Comparison of ENCODE assay signal across 1 cellular context in the genomic region with DNA sequence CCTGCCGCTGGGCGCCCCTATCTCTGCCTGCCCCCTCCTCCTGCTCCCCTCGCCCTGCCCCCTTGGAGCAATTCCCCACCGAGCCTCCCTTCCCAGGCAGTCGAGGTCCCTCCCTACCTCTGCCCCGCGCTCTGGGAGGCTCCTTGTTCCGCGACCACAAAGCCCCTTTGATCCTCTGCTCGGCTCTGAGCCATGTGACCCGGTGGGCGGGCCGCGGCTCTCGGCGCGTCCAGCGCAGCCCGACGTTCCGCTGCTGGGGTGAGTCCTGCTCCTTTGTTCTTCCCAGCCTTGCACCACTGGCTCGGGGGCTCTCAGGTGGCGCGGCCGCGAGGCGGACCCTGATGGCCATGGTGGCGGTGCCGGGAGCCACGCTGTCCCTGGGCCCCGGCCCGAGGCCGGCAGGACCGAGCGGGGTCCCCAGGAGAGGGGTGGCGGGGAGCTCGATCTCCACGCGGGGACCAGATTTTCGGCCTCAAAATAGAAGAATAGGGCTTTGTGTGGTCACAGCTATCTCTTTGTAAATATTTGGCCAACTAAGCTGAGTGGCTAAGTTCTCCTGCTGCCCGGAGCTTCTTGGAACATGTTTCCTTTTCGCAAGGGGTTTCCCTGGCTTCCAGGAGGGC.
TF ChIP-seq lines count a peak whose summit lies in the region.

No MANE protein-coding gene starts in this region.

TF ChIP-seq in HepG2, 621 proteins besides CTCF, POLR2A, EP300 and RAD21 (continued from another document and continues in another):
- TF ChIP-seq MTF1 (CRISPR knock-in tag; IDR thresholded peaks at IDR 0.05) (0 out of 2 replicates have a peak, but pooled peaks have one; percentile 32), MTA1 (CRISPR knock-in tag; IDR thresholded peaks at IDR 0.05; ENCODE audit: borderline replicate concordance) (peak; percentile 84; the same call in 1 of the 2 replicates), CCDC6 (CRISPR knock-in tag; IDR thresholded peaks at IDR 0.05) (no peak; the same call in 1 of the 2 replicates), ZFAT (CRISPR knock-in tag; conservative IDR thresholded peaks at IDR 0.05) (0 out of 2 replicates have a peak, but pooled peaks have one; percentile 52), TOE1 (CRISPR knock-in tag; IDR thresholded peaks at IDR 0.05) (0 out of 2 replicates have a peak, but pooled peaks have one; percentile 50), ARNT2 (CRISPR knock-in tag; IDR thresholded peaks at IDR 0.05; ENCODE audit: low read depth) (peak; percentile 98), ZNF652 (CRISPR knock-in tag; IDR thresholded peaks at IDR 0.05; ENCODE audit: borderline replicate concordance, low read depth) (peak; percentile 25; the same call in 1 of the 2 replicates), TCF7L2 (IDR thresholded peaks at IDR 0.05; ENCODE audit: low read depth, low read length) (no peak), ATF7-NPFF (CRISPR knock-in tag; IDR thresholded peaks at IDR 0.05; ENCODE audit: low read depth) (peak; percentile 92; the same call in 1 of the 2 replicates), SRSF9 (IDR thresholded peaks at IDR 0.05; ENCODE audit: borderline replicate concordance, insufficient read depth, low read depth, low read length, poor library complexity, severe bottlenecking) (no peak), SP1 (IDR thresholded peaks at IDR 0.05) (no peak), SP1 (CRISPR knock-in tag; IDR thresholded peaks at IDR 0.05) (peak; percentile 81), ZFP62 (CRISPR knock-in tag; IDR thresholded peaks at IDR 0.05) (no peak), ZNF224 (CRISPR knock-in tag; IDR thresholded peaks at IDR 0.05) (no peak), WIZ (CRISPR knock-in tag; IDR thresholded peaks at IDR 0.05) (peak; percentile 15; the same call in 1 of the 2 replicates), ZNF33B (CRISPR knock-in tag; IDR thresholded peaks at IDR 0.05) (peak; percentile 89; the same call in 1 of the 2 replicates), ZNF670 (CRISPR knock-in tag; IDR thresholded peaks at IDR 0.05; ENCODE audit: borderline replicate concordance) (no peak), KLF11 (CRISPR knock-in tag; IDR thresholded peaks at IDR 0.05) (peak; percentile 75; the same call in 1 of the 2 replicates)
- TF ChIP-seq, protein P1, sequence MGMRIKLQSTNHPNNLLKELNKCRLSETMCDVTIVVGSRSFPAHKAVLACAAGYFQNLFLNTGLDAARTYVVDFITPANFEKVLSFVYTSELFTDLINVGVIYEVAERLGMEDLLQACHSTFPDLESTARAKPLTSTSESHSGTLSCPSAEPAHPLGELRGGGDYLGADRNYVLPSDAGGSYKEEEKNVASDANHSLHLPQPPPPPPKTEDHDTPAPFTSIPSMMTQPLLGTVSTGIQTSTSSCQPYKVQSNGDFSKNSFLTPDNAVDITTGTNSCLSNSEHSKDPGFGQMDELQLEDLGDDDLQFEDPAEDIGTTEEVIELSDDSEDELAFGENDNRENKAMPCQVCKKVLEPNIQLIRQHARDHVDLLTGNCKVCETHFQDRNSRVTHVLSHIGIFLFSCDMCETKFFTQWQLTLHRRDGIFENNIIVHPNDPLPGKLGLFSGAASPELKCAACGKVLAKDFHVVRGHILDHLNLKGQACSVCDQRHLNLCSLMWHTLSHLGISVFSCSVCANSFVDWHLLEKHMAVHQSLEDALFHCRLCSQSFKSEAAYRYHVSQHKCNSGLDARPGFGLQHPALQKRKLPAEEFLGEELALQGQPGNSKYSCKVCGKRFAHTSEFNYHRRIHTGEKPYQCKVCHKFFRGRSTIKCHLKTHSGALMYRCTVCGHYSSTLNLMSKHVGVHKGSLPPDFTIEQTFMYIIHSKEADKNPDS (CRISPR knock-in tag; IDR thresholded peaks at IDR 0.05) = no peak
- TF ChIP-seq, protein P2, sequence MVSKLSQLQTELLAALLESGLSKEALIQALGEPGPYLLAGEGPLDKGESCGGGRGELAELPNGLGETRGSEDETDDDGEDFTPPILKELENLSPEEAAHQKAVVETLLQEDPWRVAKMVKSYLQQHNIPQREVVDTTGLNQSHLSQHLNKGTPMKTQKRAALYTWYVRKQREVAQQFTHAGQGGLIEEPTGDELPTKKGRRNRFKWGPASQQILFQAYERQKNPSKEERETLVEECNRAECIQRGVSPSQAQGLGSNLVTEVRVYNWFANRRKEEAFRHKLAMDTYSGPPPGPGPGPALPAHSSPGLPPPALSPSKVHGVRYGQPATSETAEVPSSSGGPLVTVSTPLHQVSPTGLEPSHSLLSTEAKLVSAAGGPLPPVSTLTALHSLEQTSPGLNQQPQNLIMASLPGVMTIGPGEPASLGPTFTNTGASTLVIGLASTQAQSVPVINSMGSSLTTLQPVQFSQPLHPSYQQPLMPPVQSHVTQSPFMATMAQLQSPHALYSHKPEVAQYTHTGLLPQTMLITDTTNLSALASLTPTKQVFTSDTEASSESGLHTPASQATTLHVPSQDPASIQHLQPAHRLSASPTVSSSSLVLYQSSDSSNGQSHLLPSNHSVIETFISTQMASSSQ (IDR thresholded peaks at IDR 0.05; ENCODE audit: low read depth) = no peak
- TF ChIP-seq, protein P2 (CRISPR knock-in tag; IDR thresholded peaks at IDR 0.05; ENCODE audit: borderline replicate concordance) = peak; percentile 81
- TF ChIP-seq, protein P3, sequence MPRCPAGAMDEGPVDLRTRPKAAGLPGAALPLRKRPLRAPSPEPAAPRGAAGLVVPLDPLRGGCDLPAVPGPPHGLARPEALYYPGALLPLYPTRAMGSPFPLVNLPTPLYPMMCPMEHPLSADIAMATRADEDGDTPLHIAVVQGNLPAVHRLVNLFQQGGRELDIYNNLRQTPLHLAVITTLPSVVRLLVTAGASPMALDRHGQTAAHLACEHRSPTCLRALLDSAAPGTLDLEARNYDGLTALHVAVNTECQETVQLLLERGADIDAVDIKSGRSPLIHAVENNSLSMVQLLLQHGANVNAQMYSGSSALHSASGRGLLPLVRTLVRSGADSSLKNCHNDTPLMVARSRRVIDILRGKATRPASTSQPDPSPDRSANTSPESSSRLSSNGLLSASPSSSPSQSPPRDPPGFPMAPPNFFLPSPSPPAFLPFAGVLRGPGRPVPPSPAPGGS (CRISPR knock-in tag; IDR thresholded peaks at IDR 0.05) = no peak; the same call in 1 of the 2 replicates
- TF ChIP-seq, protein P4, sequence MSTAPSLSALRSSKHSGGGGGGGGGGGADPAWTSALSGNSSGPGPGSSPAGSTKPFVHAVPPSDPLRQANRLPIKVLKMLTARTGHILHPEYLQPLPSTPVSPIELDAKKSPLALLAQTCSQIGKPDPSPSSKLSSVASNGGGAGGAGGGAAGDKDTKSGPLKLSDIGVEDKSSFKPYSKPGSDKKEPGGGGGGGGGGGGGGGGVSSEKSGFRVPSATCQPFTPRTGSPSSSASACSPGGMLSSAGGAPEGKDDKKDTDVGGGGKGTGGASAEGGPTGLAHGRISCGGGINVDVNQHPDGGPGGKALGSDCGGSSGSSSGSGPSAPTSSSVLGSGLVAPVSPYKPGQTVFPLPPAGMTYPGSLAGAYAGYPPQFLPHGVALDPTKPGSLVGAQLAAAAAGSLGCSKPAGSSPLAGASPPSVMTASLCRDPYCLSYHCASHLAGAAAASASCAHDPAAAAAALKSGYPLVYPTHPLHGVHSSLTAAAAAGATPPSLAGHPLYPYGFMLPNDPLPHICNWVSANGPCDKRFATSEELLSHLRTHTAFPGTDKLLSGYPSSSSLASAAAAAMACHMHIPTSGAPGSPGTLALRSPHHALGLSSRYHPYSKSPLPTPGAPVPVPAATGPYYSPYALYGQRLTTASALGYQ (CRISPR knock-in tag; IDR thresholded peaks at IDR 0.05) = peak; percentile 95
- TF ChIP-seq, protein P5, sequence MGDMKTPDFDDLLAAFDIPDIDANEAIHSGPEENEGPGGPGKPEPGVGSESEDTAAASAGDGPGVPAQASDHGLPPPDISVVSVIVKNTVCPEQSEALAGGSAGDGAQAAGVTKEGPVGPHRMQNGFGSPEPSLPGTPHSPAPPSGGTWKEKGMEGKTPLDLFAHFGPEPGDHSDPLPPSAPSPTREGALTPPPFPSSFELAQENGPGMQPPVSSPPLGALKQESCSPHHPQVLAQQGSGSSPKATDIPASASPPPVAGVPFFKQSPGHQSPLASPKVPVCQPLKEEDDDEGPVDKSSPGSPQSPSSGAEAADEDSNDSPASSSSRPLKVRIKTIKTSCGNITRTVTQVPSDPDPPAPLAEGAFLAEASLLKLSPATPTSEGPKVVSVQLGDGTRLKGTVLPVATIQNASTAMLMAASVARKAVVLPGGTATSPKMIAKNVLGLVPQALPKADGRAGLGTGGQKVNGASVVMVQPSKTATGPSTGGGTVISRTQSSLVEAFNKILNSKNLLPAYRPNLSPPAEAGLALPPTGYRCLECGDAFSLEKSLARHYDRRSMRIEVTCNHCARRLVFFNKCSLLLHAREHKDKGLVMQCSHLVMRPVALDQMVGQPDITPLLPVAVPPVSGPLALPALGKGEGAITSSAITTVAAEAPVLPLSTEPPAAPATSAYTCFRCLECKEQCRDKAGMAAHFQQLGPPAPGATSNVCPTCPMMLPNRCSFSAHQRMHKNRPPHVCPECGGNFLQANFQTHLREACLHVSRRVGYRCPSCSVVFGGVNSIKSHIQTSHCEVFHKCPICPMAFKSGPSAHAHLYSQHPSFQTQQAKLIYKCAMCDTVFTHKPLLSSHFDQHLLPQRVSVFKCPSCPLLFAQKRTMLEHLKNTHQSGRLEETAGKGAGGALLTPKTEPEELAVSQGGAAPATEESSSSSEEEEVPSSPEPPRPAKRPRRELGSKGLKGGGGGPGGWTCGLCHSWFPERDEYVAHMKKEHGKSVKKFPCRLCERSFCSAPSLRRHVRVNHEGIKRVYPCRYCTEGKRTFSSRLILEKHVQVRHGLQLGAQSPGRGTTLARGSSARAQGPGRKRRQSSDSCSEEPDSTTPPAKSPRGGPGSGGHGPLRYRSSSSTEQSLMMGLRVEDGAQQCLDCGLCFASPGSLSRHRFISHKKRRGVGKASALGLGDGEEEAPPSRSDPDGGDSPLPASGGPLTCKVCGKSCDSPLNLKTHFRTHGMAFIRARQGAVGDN (CRISPR knock-in tag; IDR thresholded peaks at IDR 0.05) = peak; percentile 89
- TF ChIP-seq, protein P6, sequence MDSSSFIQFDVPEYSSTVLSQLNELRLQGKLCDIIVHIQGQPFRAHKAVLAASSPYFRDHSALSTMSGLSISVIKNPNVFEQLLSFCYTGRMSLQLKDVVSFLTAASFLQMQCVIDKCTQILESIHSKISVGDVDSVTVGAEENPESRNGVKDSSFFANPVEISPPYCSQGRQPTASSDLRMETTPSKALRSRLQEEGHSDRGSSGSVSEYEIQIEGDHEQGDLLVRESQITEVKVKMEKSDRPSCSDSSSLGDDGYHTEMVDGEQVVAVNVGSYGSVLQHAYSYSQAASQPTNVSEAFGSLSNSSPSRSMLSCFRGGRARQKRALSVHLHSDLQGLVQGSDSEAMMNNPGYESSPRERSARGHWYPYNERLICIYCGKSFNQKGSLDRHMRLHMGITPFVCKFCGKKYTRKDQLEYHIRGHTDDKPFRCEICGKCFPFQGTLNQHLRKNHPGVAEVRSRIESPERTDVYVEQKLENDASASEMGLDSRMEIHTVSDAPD (CRISPR knock-in tag; IDR thresholded peaks at IDR 0.05) = no peak; the same call in 1 of the 2 replicates
- TF ChIP-seq, protein P7, sequence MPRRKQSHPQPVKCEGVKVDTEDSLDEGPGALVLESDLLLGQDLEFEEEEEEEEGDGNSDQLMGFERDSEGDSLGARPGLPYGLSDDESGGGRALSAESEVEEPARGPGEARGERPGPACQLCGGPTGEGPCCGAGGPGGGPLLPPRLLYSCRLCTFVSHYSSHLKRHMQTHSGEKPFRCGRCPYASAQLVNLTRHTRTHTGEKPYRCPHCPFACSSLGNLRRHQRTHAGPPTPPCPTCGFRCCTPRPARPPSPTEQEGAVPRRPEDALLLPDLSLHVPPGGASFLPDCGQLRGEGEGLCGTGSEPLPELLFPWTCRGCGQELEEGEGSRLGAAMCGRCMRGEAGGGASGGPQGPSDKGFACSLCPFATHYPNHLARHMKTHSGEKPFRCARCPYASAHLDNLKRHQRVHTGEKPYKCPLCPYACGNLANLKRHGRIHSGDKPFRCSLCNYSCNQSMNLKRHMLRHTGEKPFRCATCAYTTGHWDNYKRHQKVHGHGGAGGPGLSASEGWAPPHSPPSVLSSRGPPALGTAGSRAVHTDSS (CRISPR knock-in tag; conservative IDR thresholded peaks at IDR 0.05) = no peak
- TF ChIP-seq, protein P8, sequence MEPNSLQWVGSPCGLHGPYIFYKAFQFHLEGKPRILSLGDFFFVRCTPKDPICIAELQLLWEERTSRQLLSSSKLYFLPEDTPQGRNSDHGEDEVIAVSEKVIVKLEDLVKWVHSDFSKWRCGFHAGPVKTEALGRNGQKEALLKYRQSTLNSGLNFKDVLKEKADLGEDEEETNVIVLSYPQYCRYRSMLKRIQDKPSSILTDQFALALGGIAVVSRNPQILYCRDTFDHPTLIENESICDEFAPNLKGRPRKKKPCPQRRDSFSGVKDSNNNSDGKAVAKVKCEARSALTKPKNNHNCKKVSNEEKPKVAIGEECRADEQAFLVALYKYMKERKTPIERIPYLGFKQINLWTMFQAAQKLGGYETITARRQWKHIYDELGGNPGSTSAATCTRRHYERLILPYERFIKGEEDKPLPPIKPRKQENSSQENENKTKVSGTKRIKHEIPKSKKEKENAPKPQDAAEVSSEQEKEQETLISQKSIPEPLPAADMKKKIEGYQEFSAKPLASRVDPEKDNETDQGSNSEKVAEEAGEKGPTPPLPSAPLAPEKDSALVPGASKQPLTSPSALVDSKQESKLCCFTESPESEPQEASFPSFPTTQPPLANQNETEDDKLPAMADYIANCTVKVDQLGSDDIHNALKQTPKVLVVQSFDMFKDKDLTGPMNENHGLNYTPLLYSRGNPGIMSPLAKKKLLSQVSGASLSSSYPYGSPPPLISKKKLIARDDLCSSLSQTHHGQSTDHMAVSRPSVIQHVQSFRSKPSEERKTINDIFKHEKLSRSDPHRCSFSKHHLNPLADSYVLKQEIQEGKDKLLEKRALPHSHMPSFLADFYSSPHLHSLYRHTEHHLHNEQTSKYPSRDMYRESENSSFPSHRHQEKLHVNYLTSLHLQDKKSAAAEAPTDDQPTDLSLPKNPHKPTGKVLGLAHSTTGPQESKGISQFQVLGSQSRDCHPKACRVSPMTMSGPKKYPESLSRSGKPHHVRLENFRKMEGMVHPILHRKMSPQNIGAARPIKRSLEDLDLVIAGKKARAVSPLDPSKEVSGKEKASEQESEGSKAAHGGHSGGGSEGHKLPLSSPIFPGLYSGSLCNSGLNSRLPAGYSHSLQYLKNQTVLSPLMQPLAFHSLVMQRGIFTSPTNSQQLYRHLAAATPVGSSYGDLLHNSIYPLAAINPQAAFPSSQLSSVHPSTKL (CRISPR knock-in tag; IDR thresholded peaks at IDR 0.05) = peak; percentile 69
- TF ChIP-seq, protein P9, sequence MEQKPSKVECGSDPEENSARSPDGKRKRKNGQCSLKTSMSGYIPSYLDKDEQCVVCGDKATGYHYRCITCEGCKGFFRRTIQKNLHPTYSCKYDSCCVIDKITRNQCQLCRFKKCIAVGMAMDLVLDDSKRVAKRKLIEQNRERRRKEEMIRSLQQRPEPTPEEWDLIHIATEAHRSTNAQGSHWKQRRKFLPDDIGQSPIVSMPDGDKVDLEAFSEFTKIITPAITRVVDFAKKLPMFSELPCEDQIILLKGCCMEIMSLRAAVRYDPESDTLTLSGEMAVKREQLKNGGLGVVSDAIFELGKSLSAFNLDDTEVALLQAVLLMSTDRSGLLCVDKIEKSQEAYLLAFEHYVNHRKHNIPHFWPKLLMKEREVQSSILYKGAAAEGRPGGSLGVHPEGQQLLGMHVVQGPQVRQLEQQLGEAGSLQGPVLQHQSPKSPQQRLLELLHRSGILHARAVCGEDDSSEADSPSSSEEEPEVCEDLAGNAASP (CRISPR knock-in tag; IDR thresholded peaks at IDR 0.05; ENCODE audit: borderline replicate concordance) = peak; percentile 67
